17 cellular contexts compared by ENCODE assay signal in genomic region chr2:151217343-151217742, GRCh38.
"Had no signal": no experiment of that assay in that cellular context is flagged by ENCODE, and none has a peak within 500 bp of the region (broad histone marks: within the 10 kb centered on the region; RNA-seq: fewer than 3 reads in every experiment).

No MANE protein-coding gene starts in this region.

- H3K9me3 ChIP-seq: colonic mucosa, esophagus squamous epithelium, gastroesophageal sphincter, right atrium auricular region, stomach, thoracic aorta had no signal

- H3K4me3 ChIP-seq: colonic mucosa, esophagus squamous epithelium, gastroesophageal sphincter, right atrium auricular region, stomach, thoracic aorta had no signal

- H3K27ac Mint-ChIP-seq: nephron had no signal

- H3K9me3 Mint-ChIP-seq: nephron had no signal

- ATAC-seq: gastroesophageal sphincter, left colon had no signal

- H3K4me1 ChIP-seq: colonic mucosa, esophagus squamous epithelium, gastroesophageal sphincter, right atrium auricular region, stomach had no signal

- H3K27ac ChIP-seq: colonic mucosa, esophagus squamous epithelium, gastroesophageal sphincter, right atrium auricular region, stomach, thoracic aorta had no signal

- H3K4me3 Mint-ChIP-seq: nephron had no signal

- H3K4me1 Mint-ChIP-seq: naive B cell, nephron had no signal

- DNase-seq: colonic mucosa; dermis blood vessel endothelial cell; esophagus squamous epithelium; foreskin fibroblast; left colon; mesendoderm; naive B cell; small intestine; stimulated activated CD4-positive, alpha-beta T cell treated with anti-CD3 and anti-CD28 coated beads, Interleukin-12 subunit alpha, Interleukin-12 subunit beta, amount 100 ng/mL, for 4 hours; stimulated activated naive CD4-positive, alpha-beta T cell; stomach; substantia nigra; trophoblast cell had no signal

- H3K36me3 Mint-ChIP-seq: naive B cell had no signal

- H3K27me3 ChIP-seq: colonic mucosa, esophagus squamous epithelium, gastroesophageal sphincter, right atrium auricular region, stomach had no signal

- H3K36me3 ChIP-seq: colonic mucosa, esophagus squamous epithelium, gastroesophageal sphincter, right atrium auricular region, stomach, thoracic aorta had no signal
